Comparison of ENCODE assay signal across 14 cellular contexts in the genomic region with DNA sequence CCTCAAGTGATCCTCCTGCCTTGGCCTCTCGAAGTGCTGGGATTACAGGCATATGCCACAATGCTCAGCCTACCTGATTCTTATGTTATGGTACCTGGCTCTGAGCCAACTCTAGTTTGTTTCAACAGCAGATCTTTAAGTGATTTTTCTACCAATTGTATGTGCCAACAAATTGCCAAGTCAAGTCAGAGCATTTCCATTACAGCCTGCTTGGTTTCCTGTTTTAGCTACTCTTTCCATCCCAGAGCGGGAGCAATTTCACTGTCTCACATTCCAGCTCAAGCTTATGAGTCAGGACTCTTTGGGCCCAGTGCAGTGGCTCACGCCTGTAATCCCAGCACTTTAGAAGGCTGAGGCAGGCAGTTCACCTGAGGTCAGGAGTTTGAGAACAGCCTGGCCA. TPM values are rescaled to one million over a fixed set of nuclear protein-coding genes. Genes with fewer than 3 reads are reported as not detected.
DNase-seq lines count a peak whose midpoint lies in the region; ATAC-seq, FAIRE-seq and TF ChIP-seq lines count a peak whose summit lies in the region.
"Had no signal": no experiment of that assay in that cellular context is flagged by ENCODE, and none has a peak within 500 bp of the region (broad histone marks: within the 10 kb centered on the region; RNA-seq: fewer than 3 reads in every experiment).

No MANE protein-coding gene starts in this region.

- H3K4me3 ChIP-seq in ACC112 (ENCODE audit: low read depth, low read length) (no peak overlapping the region), astrocyte (ENCODE audit: insufficient read depth, low read depth, low read length) (no peak overlapping the region)

- ATAC-seq in foreskin keratinocyte (peak; percentile 79), GM21529 (IDR thresholded peaks at IDR 0.05; ENCODE audit: unreplicated experiment) (no peak), GM18858 (IDR thresholded peaks at IDR 0.05; ENCODE audit: unreplicated experiment) (no peak)

- H3K27ac ChIP-seq in ACC112 (ENCODE audit: low read depth, low read length) (peak overlapping the region; percentile 45; the same call in 1 of the 2 replicates), astrocyte (ENCODE audit: low read depth, low read length) (no peak overlapping the region), foreskin keratinocyte (no peak overlapping the region)
- H3K27ac ChIP-seq: C4-2B had no signal

- DNase-seq in HCEC 1CT (peak; percentile 76), astrocyte (ENCODE audit: low read depth) (peak; percentile 74), foreskin keratinocyte (peak; percentile 70 to 87), GM13976 (ENCODE audit: low spot score) (no peak), activated gamma-delta T cell (lab: John Stamatoyannopoulos, UW) (no peak)
- DNase-seq: activated CD4-positive, alpha-beta T cell treated with anti-CD3 and anti-CD28 coated beads, Interleukin-2, amount 10 ng/mL, durations not matched to agents 7 days and 5 days; central memory CD4-positive, alpha-beta T cell; foreskin melanocyte; stimulated activated CD8-positive, alpha-beta memory T cell treated with anti-CD3 and anti-CD28 coated beads, Interleukin-4, amount 100 ng/mL, for 48 hours had no signal

- no peaks in the 10 kb centered on the region for H4K20me1 ChIP-seq in astrocyte (ENCODE audit: insufficient read depth, low read length)

- peaks cover 19% of the 10 kb centered on the region for H3K27me3 Mint-ChIP-seq in astrocyte (ENCODE audit: low read depth, unreplicated experiment)

- no peaks in the 10 kb centered on the region for H3K36me3 Mint-ChIP-seq in astrocyte (ENCODE audit: low read depth, unreplicated experiment)

- H3K9ac ChIP-seq in astrocyte (ENCODE audit: low read length): no peak overlapping the region

- TF ChIP-seq CTCF in astrocyte (IDR thresholded peaks at IDR 0.05; ENCODE audit: insufficient read depth, low read depth, low read length): no peak
- TF ChIP-seq CTCF in foreskin keratinocyte (conservative IDR thresholded peaks at IDR 0.05): no peak
- TF ChIP-seq CTCF in GM13976 (IDR thresholded peaks at IDR 0.05; ENCODE audit: borderline replicate concordance, control extremely low read depth, extremely low read depth, insufficient read depth, missing control alignments): no peak

- peak overlapping the region; percentile 58 for H3K27ac Mint-ChIP-seq in astrocyte (ENCODE audit: unreplicated experiment)
- H3K27ac Mint-ChIP-seq: activated CD4-positive, alpha-beta T cell treated with anti-CD3 and anti-CD28 coated beads, Interleukin-2, amount 10 ng/mL, durations not matched to agents 7 days and 5 days had no signal

- H3K4me1 Mint-ChIP-seq in astrocyte (ENCODE audit: low read depth, unreplicated experiment): no peaks in the 10 kb centered on the region

- FAIRE-seq in astrocyte (lab: Jason Lieb, UNC): no peak

- H3K9me3 ChIP-seq in astrocyte (ENCODE audit: insufficient read depth, low read depth, low read length): no peaks in the 10 kb centered on the region

- H3K79me2 ChIP-seq in ACC112 (ENCODE audit: control insufficient read depth, insufficient read depth, low read length, unreplicated experiment) (no peaks in the 10 kb centered on the region), astrocyte (ENCODE audit: insufficient read depth, low read length) (no peaks in the 10 kb centered on the region)

- H3K4me2 ChIP-seq in astrocyte (ENCODE audit: low read length): no peak overlapping the region

- H3K4me1 ChIP-seq in ACC112 (ENCODE audit: control insufficient read depth, insufficient read depth, low read length, unreplicated experiment) (peaks cover 12% of the 10 kb centered on the region), astrocyte (ENCODE audit: insufficient read depth, low read length) (no peaks in the 10 kb centered on the region), foreskin keratinocyte (no peaks in the 10 kb centered on the region)

- H3K4me3 Mint-ChIP-seq in astrocyte (ENCODE audit: unreplicated experiment): no peak overlapping the region
- H3K4me3 Mint-ChIP-seq: activated CD4-positive, alpha-beta T cell treated with anti-CD3 and anti-CD28 coated beads, Interleukin-2, amount 10 ng/mL, durations not matched to agents 7 days and 5 days; neural crest cell had no signal

- no peaks in the 10 kb centered on the region for H3K27me3 ChIP-seq in ACC112 (ENCODE audit: insufficient read depth, low read length)
- H3K27me3 ChIP-seq in astrocyte (ENCODE audit: insufficient read depth, low read length): peaks cover 4% of the 10 kb centered on the region
- no peaks in the 10 kb centered on the region for H3K27me3 ChIP-seq in foreskin keratinocyte

- peaks cover 3% of the 10 kb centered on the region for H3K9me3 Mint-ChIP-seq in astrocyte (ENCODE audit: unreplicated experiment)
- H3K9me3 Mint-ChIP-seq: activated CD4-positive, alpha-beta T cell treated with anti-CD3 and anti-CD28 coated beads, Interleukin-2, amount 10 ng/mL, durations not matched to agents 7 days and 5 days; neural crest cell had no signal

- H2AFZ ChIP-seq in ACC112 (ENCODE audit: low read length, unreplicated experiment) (no peak overlapping the region), astrocyte (ENCODE audit: low read depth, low read length) (no peak overlapping the region)

- H3K36me3 ChIP-seq in ACC112 (ENCODE audit: insufficient read depth, low read length): no peaks in the 10 kb centered on the region
- H3K36me3 ChIP-seq in astrocyte (ENCODE audit: insufficient read depth, low read length): no peaks in the 10 kb centered on the region

- in situ Hi-C loops in GM13976 (cut with MboI; ENCODE audit: low sequenced_read_pairs, unreplicated experiment): loop anchor here (10.0 to 25.0 kb wide), 2 partner anchors 464 to 721 kb away; no protein-coding TSS in a partner anchor

RNA-seq across cellular contexts. Expression of a gene that starts 30.8 kb away (rescaled TPM):
- 42.3 and 44.8 TPM in 2 replicates for total RNA-seq in astrocyte
- 27.4 and 27.8 TPM in 2 replicates for total RNA-seq in foreskin keratinocyte
- 13.1 and 15.4 TPM in 2 replicates for polyA plus RNA-seq in foreskin keratinocyte

Comparison
In these comparisons a context has a peak if more than half of its experiments do, and no peak if none do; other contexts are left out.
1. DNase-seq: peak in HCEC 1CT (single experiment), astrocyte (single experiment) and foreskin keratinocyte (2 of 2); none in GM13976 (single experiment) and activated gamma-delta T cell (single experiment).